In genomic region chr1:110070968-110071307, GRCh38 we compare ENCODE assay signal across 27 cellular contexts. TPM values are rescaled to one million over a fixed set of nuclear protein-coding genes. Genes with fewer than 3 reads are reported as not detected.
A peak's percentile ranks its signal among the peaks of the same experiment; 100 is the strongest.
DNase-seq lines count a peak whose midpoint lies in the region; ATAC-seq and TF ChIP-seq lines count a peak whose summit lies in the region.
"Had no signal": no experiment of that assay in that cellular context is flagged by ENCODE, and none has a peak within 500 bp of the region (broad histone marks: within the 10 kb centered on the region; RNA-seq: fewer than 3 reads in every experiment).

No MANE protein-coding gene starts in this region.

- H3K27ac Mint-ChIP-seq in CD4-positive, alpha-beta T cell: no peak overlapping the region
- H3K27ac Mint-ChIP-seq in endodermal cell (no peak overlapping the region), nephron progenitor cell (no peak overlapping the region)
- H3K27ac Mint-ChIP-seq: activated naive CD4-positive, alpha-beta T cell treated with anti-CD3 and anti-CD28 coated beads, Interleukin-2, amount 50 U/mL, for 72 hours; HFFc6; progenitor cell of endocrine pancreas; T-helper 1 cell treated with Interleukin-12 subunit alpha and Interleukin-12 subunit beta and Interleukin-4 antibody, amounts not matched to agents 30 μg/mL and 1 μg/mL, for 36 hours had no signal

- POLR2A ChIA-PET in CD4-positive, alpha-beta T cell (lab: Charles Lee): no interaction called here

- no peak for ATAC-seq in CD4-positive, alpha-beta T cell (ENCODE audit: poor library complexity)
- ATAC-seq: activated naive CD4-positive, alpha-beta T cell treated with anti-CD3 and anti-CD28 coated beads, Interleukin-2, amount 50 U/mL, for 72 hours; gastrocnemius medialis had no signal

- no peaks in the 10 kb centered on the region for H3K9me3 ChIP-seq in CD4-positive, alpha-beta T cell (ENCODE audit: control insufficient read depth, low read length)
- H3K9me3 ChIP-seq in HUES6 (ENCODE audit: control insufficient read depth, insufficient read depth, low read depth, low read length) (no peaks in the 10 kb centered on the region), endodermal cell (ENCODE audit: control insufficient read depth, low read length) (no peaks in the 10 kb centered on the region)
- H3K9me3 ChIP-seq: gastrocnemius medialis, SJCRH30, suprapubic skin, vagina had no signal

- CTCF ChIA-PET in CD4-positive, alpha-beta T cell (lab: Charles Lee): interaction anchor here (1.6 kb wide), 1 partner anchor 11 kb away, joined by 5 read pairs; no protein-coding TSS in a partner anchor

- peaks cover 90% of the 10 kb centered on the region for H3K27me3 Mint-ChIP-seq in CD4-positive, alpha-beta T cell
- H3K27me3 Mint-ChIP-seq in endodermal cell (ENCODE audit: insufficient read depth): peaks cover 93% of the 10 kb centered on the region
- H3K27me3 Mint-ChIP-seq in nephron progenitor cell (ENCODE audit: low read depth, poor library complexity): peaks cover 93% of the 10 kb centered on the region

- H3K9ac ChIP-seq in HUES6 (ENCODE audit: low read length) (peak overlapping the region; percentile 38), endodermal cell (ENCODE audit: extremely low read depth, low read length, poor library complexity, severe bottlenecking) (no peak overlapping the region)

- H3K4me1 Mint-ChIP-seq in CD4-positive, alpha-beta T cell (ENCODE audit: low read depth): peaks cover 17% of the 10 kb centered on the region
- H3K4me1 Mint-ChIP-seq in endodermal cell (peaks cover 9% of the 10 kb centered on the region), nephron progenitor cell (peaks cover 18% of the 10 kb centered on the region)

- H3K4me1 ChIP-seq in HUES6 (ENCODE audit: control insufficient read depth, insufficient read depth, low read length): peaks cover 32% of the 10 kb centered on the region
- no peaks in the 10 kb centered on the region for H3K4me1 ChIP-seq in endodermal cell (ENCODE audit: control insufficient read depth, insufficient read depth, low read length)
- H3K4me1 ChIP-seq: SJCRH30 had no signal

- intact Hi-C loops in CD4-positive, alpha-beta T cell (cut with DNase I, micrococcal nuclease): no loop called here
- intact Hi-C loops in posterior vena cava (cut with DNase I): loop anchor here in 1 of 2 donors (5.0 kb wide), 1 partner anchor 226 kb away; no protein-coding TSS in a partner anchor

- H3K36me3 ChIP-seq in HUES6 (ENCODE audit: control insufficient read depth, insufficient read depth, low read length) (no peaks in the 10 kb centered on the region), endodermal cell (ENCODE audit: control insufficient read depth, insufficient read depth, low read length) (no peaks in the 10 kb centered on the region)
- H3K36me3 ChIP-seq: gastrocnemius medialis, SJCRH30, suprapubic skin, vagina had no signal

- H3K36me3 Mint-ChIP-seq in CD4-positive, alpha-beta T cell (ENCODE audit: low read depth): no peaks in the 10 kb centered on the region
- H3K36me3 Mint-ChIP-seq in endodermal cell (ENCODE audit: low read depth) (no peaks in the 10 kb centered on the region), nephron progenitor cell (ENCODE audit: low read depth) (no peaks in the 10 kb centered on the region)

- DNase-seq in CD4-positive, alpha-beta T cell: no peak
- no peak for DNase-seq in endodermal cell
- DNase-seq in nephron progenitor cell: no peak
- no peak for DNase-seq in Ammon's horn (ENCODE audit: low spot score)
- no peak for DNase-seq in posterior vena cava (ENCODE audit: low spot score)
- no peak for DNase-seq in effector CD4-positive, alpha-beta T cell
- DNase-seq: activated CD4-positive, alpha-beta T cell treated with anti-CD3 and anti-CD28 coated beads for 48 hours; aorta; caudate nucleus; dorsolateral prefrontal cortex; gastrocnemius medialis; GF-D8; HFFc6; mesenchymal stem cell; NCI-H1092; NCI-H2107; NCI-H510A treated with DMSO at 0.1 percent for 48 hours; SJCRH30 had no signal

- no peaks in the 10 kb centered on the region for H3K9me3 Mint-ChIP-seq in CD4-positive, alpha-beta T cell
- H3K9me3 Mint-ChIP-seq in endodermal cell (no peaks in the 10 kb centered on the region), nephron progenitor cell (no peaks in the 10 kb centered on the region)
- H3K9me3 Mint-ChIP-seq: activated naive CD4-positive, alpha-beta T cell treated with anti-CD3 and anti-CD28 coated beads, Interleukin-2, amount 50 U/mL, for 72 hours; HFFc6; T-helper 1 cell treated with Interleukin-12 subunit alpha and Interleukin-12 subunit beta and Interleukin-4 antibody, amounts not matched to agents 30 μg/mL and 1 μg/mL, for 36 hours had no signal

- H3K27me3 ChIP-seq in CD4-positive, alpha-beta T cell (ENCODE audit: control insufficient read depth, insufficient read depth, low read length): peaks cover 69% of the 10 kb centered on the region
- H3K27me3 ChIP-seq in HUES6 (ENCODE audit: control insufficient read depth, insufficient read depth, low read length): peaks cover 99% of the 10 kb centered on the region
- peaks cover 98% of the 10 kb centered on the region for H3K27me3 ChIP-seq in endodermal cell (ENCODE audit: control insufficient read depth, insufficient read depth, low read length, poor library complexity, severe bottlenecking)

- no peak overlapping the region for H3K27ac ChIP-seq in CD4-positive, alpha-beta T cell (ENCODE audit: low read depth, low read length)
- H3K27ac ChIP-seq in HUES6 (ENCODE audit: low read depth, low read length) (no peak overlapping the region), endodermal cell (ENCODE audit: low read depth, low read length) (no peak overlapping the region)
- H3K27ac ChIP-seq: gastrocnemius medialis, SJCRH30, suprapubic skin, vagina had no signal

- no peak for TF ChIP-seq CTCF in CD4-positive, alpha-beta T cell (IDR thresholded peaks at IDR 0.05)
- no peak for TF ChIP-seq CTCF in endodermal cell (conservative IDR thresholded peaks at IDR 0.05)
- no peak for TF ChIP-seq CTCF in nephron progenitor cell (IDR thresholded peaks at IDR 0.05)

- peak overlapping the region; percentile 11 for H3K4me3 Mint-ChIP-seq in CD4-positive, alpha-beta T cell
- H3K4me3 Mint-ChIP-seq in endodermal cell (peak overlapping the region; percentile 18), nephron progenitor cell (peak overlapping the region; percentile 12)
- H3K4me3 Mint-ChIP-seq: HFFc6; T-helper 1 cell treated with Interleukin-12 subunit alpha and Interleukin-12 subunit beta and Interleukin-4 antibody, amounts not matched to agents 30 μg/mL and 1 μg/mL, for 36 hours had no signal

- H3K4me3 ChIP-seq in HUES6 (ENCODE audit: low read depth, low read length) (peak overlapping the region; percentile 54), endodermal cell (ENCODE audit: low read length) (no peak overlapping the region)
- H3K4me3 ChIP-seq: gastrocnemius medialis, SJCRH30 had no signal

- 14 to 48% methylated on average over 2 to 4 of the region's 4 CpGs for WGBS in endodermal cell (ENCODE audit: insufficient coverage in 1 of 2, insufficient read length in 1 of 2), 2 experiments

RNA-seq across cellular contexts. Expression of gene ALX3, which starts 0.5 kb away (rescaled TPM):
- total RNA-seq in CD4-positive, alpha-beta T cell: not detected
- total RNA-seq in endodermal cell (not detected), posterior vena cava (not detected)
- not detected for polyA plus RNA-seq in endodermal cell (2013, experiment 1 of 2)
- polyA plus RNA-seq in endodermal cell (2013, experiment 2 of 2): not detected
- total RNA-seq: activated naive CD4-positive, alpha-beta T cell treated with anti-CD3 and anti-CD28 coated beads, Interleukin-2, amount 50 U/mL, for 72 hours; aorta; gastrocnemius medialis; HT-29; LHCN-M2; SJCRH30; vagina had no signal
- polyA plus RNA-seq: aorta had no signal

RNA-seq across cellular contexts. Expression of gene STRIP1, which starts 36.5 kb away (rescaled TPM):
- total RNA-seq in CD4-positive, alpha-beta T cell: 10 to 100 TPM; 74.3 to 80.9 TPM
- total RNA-seq in endodermal cell: 10 to 100 TPM; 64.9 to 66.1 TPM
- polyA plus RNA-seq in endodermal cell (2013, experiment 1 of 2): 61.2 TPM
- polyA plus RNA-seq in endodermal cell (2013, experiment 2 of 2): 53.1 TPM
- 10 to 100 TPM; 27.2 to 29.8 TPM for total RNA-seq in posterior vena cava

RNA-seq across cellular contexts. Expression of gene UBL4B, which starts 41.3 kb away (rescaled TPM):
- total RNA-seq in CD4-positive, alpha-beta T cell: not detected
- total RNA-seq in endodermal cell (not detected), posterior vena cava (under 1 TPM in 1 of 2 donors, not detected in 1; 0.19 TPM)
- polyA plus RNA-seq in endodermal cell (2013, experiment 1 of 2): not detected
- not detected for polyA plus RNA-seq in endodermal cell (2013, experiment 2 of 2)
- total RNA-seq: activated naive CD4-positive, alpha-beta T cell treated with anti-CD3 and anti-CD28 coated beads, Interleukin-2, amount 50 U/mL, for 72 hours; aorta; HT-29; LHCN-M2; progenitor cell of endocrine pancreas; SJCRH30; vagina had no signal
- polyA plus RNA-seq: aorta, esophagus had no signal
